In genomic region chr7:124930173-124930623, GRCh38 we compare ENCODE assay signal across 8 cellular contexts. TPM values are rescaled to one million over a fixed set of nuclear protein-coding genes. Genes with fewer than 3 reads are reported as not detected.
A peak's percentile ranks its signal among the peaks of the same experiment; 100 is the strongest.
DNase-seq lines count a peak whose midpoint lies in the region; ATAC-seq, FAIRE-seq and TF ChIP-seq lines count a peak whose summit lies in the region.

No MANE protein-coding gene starts in this region.

- no peaks in the 10 kb centered on the region for H3K9me3 Mint-ChIP-seq in GM23338
- no peaks in the 10 kb centered on the region for H3K9me3 Mint-ChIP-seq in stimulated activated memory B cell treated with anti-CD40 and anti-IgM and Interleukin-4, amounts not matched to agents 10 μg/mL and 1 μg/mL and 100 μg/mL, for 72 hours

- H3K4me1 ChIP-seq in GM23338 (ENCODE audit: insufficient read depth), result no peaks in the 10 kb centered on the region

- 0 out of 2 replicates have a peak overlapping the region, but pooled peaks have one; percentile 39 for H3K27ac ChIP-seq in GM23338 (ENCODE audit: low read depth)

- H3K79me2 ChIP-seq in GM23338 (replicated peaks; ENCODE audit: insufficient read depth), result peaks cover 40% of the 10 kb centered on the region

- peak overlapping the region; percentile 62 for H3K4me2 ChIP-seq in GM23338

- H3K4me1 Mint-ChIP-seq in GM23338, result 0 out of 3 replicates have a peak, but pooled peaks cover 2% of the 10 kb centered on the region
- peaks cover 42% of the 10 kb centered on the region for H3K4me1 Mint-ChIP-seq in stimulated activated memory B cell treated with anti-CD40 and anti-IgM and Interleukin-4, amounts not matched to agents 10 μg/mL and 1 μg/mL and 100 μg/mL, for 72 hours

- H3K36me3 Mint-ChIP-seq in GM23338 (ENCODE audit: low read depth), result no peaks in the 10 kb centered on the region; the same call in 2 of the 3 replicates
- peaks cover 28% of the 10 kb centered on the region for H3K36me3 Mint-ChIP-seq in stimulated activated memory B cell treated with anti-CD40 and anti-IgM and Interleukin-4, amounts not matched to agents 10 μg/mL and 1 μg/mL and 100 μg/mL, for 72 hours

- no peaks in the 10 kb centered on the region for H3K36me3 ChIP-seq in GM23338 (ENCODE audit: insufficient read depth)

- FAIRE-seq in TTC549 (lab: Jason Lieb, UNC) (peak; percentile 38), frontal cortex (lab: Jason Lieb, UNC) (peak; percentile 89)

- TF ChIP-seq CTCF in GM23338 (conservative IDR thresholded peaks at IDR 0.05; ENCODE audit: low read depth in 2 of 2), result no peak

- H3K4me3 Mint-ChIP-seq in GM23338, result peak overlapping the region; percentile 92
- peak overlapping the region; percentile 87 for H3K4me3 Mint-ChIP-seq in stimulated activated memory B cell treated with anti-CD40 and anti-IgM and Interleukin-4, amounts not matched to agents 10 μg/mL and 1 μg/mL and 100 μg/mL, for 72 hours

- H3K9me2 ChIP-seq in GM23338 (ENCODE audit: insufficient read depth), result no peaks in the 10 kb centered on the region

- H3K27ac Mint-ChIP-seq in GM23338, result peak overlapping the region; percentile 97; the same call in 1 of the 2 replicates
- H3K27ac Mint-ChIP-seq in stimulated activated memory B cell treated with anti-CD40 and anti-IgM and Interleukin-4, amounts not matched to agents 10 μg/mL and 1 μg/mL and 100 μg/mL, for 72 hours, result peak overlapping the region; percentile 85

- no peak for DNase-seq in GM23338 (ENCODE audit: low spot score)
- no peak for DNase-seq in frontal cortex (ENCODE audit: low spot score in 2 of 2)
- no peak for DNase-seq in stimulated activated CD4-positive, alpha-beta T cell treated with anti-CD3 and anti-CD28 coated beads, Interleukin-4, amount 100 ng/mL, for 24 hours
- DNase-seq in superior temporal gyrus (ENCODE audit: extremely low spot score), result no peak
- no peak for DNase-seq in DMS 273 (lab: John Stamatoyannopoulos, UW; ENCODE audit: unreplicated experiment)

- H3F3A ChIP-seq in GM23338 (replicated peaks; ENCODE audit: low read depth), result no peaks in the 10 kb centered on the region

- H4K20me1 ChIP-seq in GM23338 (replicated peaks; ENCODE audit: insufficient read depth), result no peaks in the 10 kb centered on the region

- H3K4me3 ChIP-seq in GM23338, result peak overlapping the region; percentile 59

- H3K27me3 Mint-ChIP-seq in GM23338 (ENCODE audit: insufficient read depth, low read depth, poor library complexity), result no peaks in the 10 kb centered on the region
- H3K27me3 Mint-ChIP-seq in stimulated activated memory B cell treated with anti-CD40 and anti-IgM and Interleukin-4, amounts not matched to agents 10 μg/mL and 1 μg/mL and 100 μg/mL, for 72 hours, result no peaks in the 10 kb centered on the region

- no peak for ATAC-seq in GM23338
- no peak for ATAC-seq in stimulated activated memory B cell treated with anti-CD40 and anti-IgM and Interleukin-4, amounts not matched to agents 10 μg/mL and 1 μg/mL and 100 μg/mL, for 72 hours
- ATAC-seq in HG03025 (IDR thresholded peaks at IDR 0.05; ENCODE audit: low FRiP score, unreplicated experiment), result no peak

- no peak overlapping the region for H2AFZ ChIP-seq in GM23338

- no peaks in the 10 kb centered on the region for H3K27me3 ChIP-seq in GM23338 (ENCODE audit: insufficient read depth)

TF ChIP-seq in GM23338, 12 proteins besides CTCF, POLR2A, EP300 and RAD21:
- no peak for TF ChIP-seq EZH2phosphoT487 (IDR thresholded peaks at IDR 0.05; ENCODE audit: unreplicated experiment)

RNA-seq across cellular contexts. Expression of gene POT1, which starts 0.6 kb away (rescaled TPM):
- total RNA-seq in GM23338 (2014; rRNA removed; shearing (Covaris generic)), result 40.4 and 44.0 TPM in 2 replicates
- 6.7 and 12.0 TPM in 2 replicates for polyA plus RNA-seq in GM23338 (2016; fragmentation: Nextera tagmentation; extraction: Ambion mirVana)
- total RNA-seq in frontal cortex, result 48.5 TPM
